ENCODE assay signal across 15 cellular contexts in genomic region chr15:85837881-85838280, GRCh38.
"Had no signal": no experiment of that assay in that cellular context is flagged by ENCODE, and none has a peak within 500 bp of the region (broad histone marks: within the 10 kb centered on the region; RNA-seq: fewer than 3 reads in every experiment).

No MANE protein-coding gene starts in this region.

- H3K27ac Mint-ChIP-seq: activated CD4-positive, alpha-beta T cell treated with anti-CD3 and anti-CD28 coated beads, Interleukin-2, amount 10 ng/mL, durations not matched to agents 24 days and 14 days; immature natural killer cell; nephron; stimulated activated naive CD8-positive, alpha-beta T cell treated with anti-CD3 and anti-CD28 coated beads, Interleukin-15, Interleukin-2, amounts not matched to agents 100 ng/mL and 50 ng/mL, for 24 hours had no signal

- H3K27ac ChIP-seq: thoracic aorta, uterus had no signal

- ATAC-seq: activated T-helper 17 cell treated with anti-CD3 and anti-CD28 coated beads, Interleukin-2, amount 50 U/mL, for 72 hours had no signal

- H3K4me3 ChIP-seq: thoracic aorta, uterus had no signal

- H3K36me3 Mint-ChIP-seq: immature natural killer cell had no signal

- H3K4me3 Mint-ChIP-seq: activated CD4-positive, alpha-beta T cell treated with anti-CD3 and anti-CD28 coated beads, Interleukin-2, amount 10 ng/mL, durations not matched to agents 24 days and 14 days; activated T-helper 17 cell treated with anti-CD3 and anti-CD28 coated beads, Interleukin-2, amount 50 U/mL, for 72 hours; central memory CD8-positive, alpha-beta T cell; immature natural killer cell; nephron; stimulated activated naive CD8-positive, alpha-beta T cell treated with anti-CD3 and anti-CD28 coated beads, Interleukin-15, Interleukin-2, amounts not matched to agents 100 ng/mL and 50 ng/mL, for 24 hours had no signal

- DNase-seq: activated CD4-positive, alpha-beta T cell treated with anti-CD3 and anti-CD28 coated beads, Interleukin-2, amount 10 ng/mL, durations not matched to agents 24 days and 14 days; activated naive CD4-positive, alpha-beta T cell treated with anti-CD3 and anti-CD28 coated beads, Interleukin-2, amount 50 U/mL, for 16 hours; dermis blood vessel endothelial cell; glutamatergic neuron; immature natural killer cell; stimulated activated CD4-positive, alpha-beta T cell treated with anti-CD3 and anti-CD28 coated beads, Interleukin-15, amount 100 ng/mL, for 24 hours; stimulated activated CD4-positive, alpha-beta T cell treated with anti-CD3 and anti-CD28 coated beads, Interleukin-4, amount 100 ng/mL, for 24 hours; SW 1271; uterus had no signal

- H3K4me1 Mint-ChIP-seq: activated T-helper 17 cell treated with anti-CD3 and anti-CD28 coated beads, Interleukin-2, amount 50 U/mL, for 72 hours; nephron had no signal

- H3K9me3 ChIP-seq: thoracic aorta, uterus had no signal

- H3K9me3 Mint-ChIP-seq: activated CD4-positive, alpha-beta T cell treated with anti-CD3 and anti-CD28 coated beads, Interleukin-2, amount 10 ng/mL, durations not matched to agents 24 days and 14 days; activated T-helper 17 cell treated with anti-CD3 and anti-CD28 coated beads, Interleukin-2, amount 50 U/mL, for 72 hours; central memory CD8-positive, alpha-beta T cell; immature natural killer cell; nephron; stimulated activated naive CD8-positive, alpha-beta T cell treated with anti-CD3 and anti-CD28 coated beads, Interleukin-15, Interleukin-2, amounts not matched to agents 100 ng/mL and 50 ng/mL, for 24 hours had no signal

- H3K4me1 ChIP-seq: uterus had no signal

- H3K27me3 ChIP-seq: uterus had no signal

- FAIRE-seq: endometrium had no signal

- H3K36me3 ChIP-seq: thoracic aorta, uterus had no signal

- H3K27me3 Mint-ChIP-seq: activated T-helper 17 cell treated with anti-CD3 and anti-CD28 coated beads, Interleukin-2, amount 50 U/mL, for 72 hours; central memory CD8-positive, alpha-beta T cell had no signal
